9 cellular contexts compared by ENCODE assay signal in genomic region chr5:85049020-85049419, GRCh38.
DNase-seq lines count a peak whose midpoint lies in the region; ATAC-seq, FAIRE-seq and TF ChIP-seq lines count a peak whose summit lies in the region.
"Had no signal": no experiment of that assay in that cellular context is flagged by ENCODE, and none has a peak within 500 bp of the region (broad histone marks: within the 10 kb centered on the region; RNA-seq: fewer than 3 reads in every experiment).

No MANE protein-coding gene starts in this region.

- no peaks in the 10 kb centered on the region for H3K9me2 ChIP-seq in MM.1S (replicated peaks; ENCODE audit: insufficient read depth, low read length)

- no peaks in the 10 kb centered on the region for H3F3A ChIP-seq in MM.1S (ENCODE audit: insufficient read depth, low read length)

- TF ChIP-seq RAD21 in liver (IDR thresholded peaks at IDR 0.05): peak; percentile 28 to 50

- no peaks in the 10 kb centered on the region for H3K9me3 ChIP-seq in MM.1S (replicated peaks; ENCODE audit: insufficient read depth, low read length)
- no peaks in the 10 kb centered on the region for H3K9me3 ChIP-seq in liver (ENCODE audit: control insufficient read depth in 4 of 4, low read length in 3 of 4)
- no peaks in the 10 kb centered on the region for H3K9me3 ChIP-seq in thyroid gland

- DNase-seq in DMS114 treated with DMSO at 0.1 percent for 48 hours (lab: John Stamatoyannopoulos, UW; ENCODE audit: unreplicated experiment): peak; percentile 17
- DNase-seq in MM.1S: peak; percentile 27
- peak; percentile 77 for DNase-seq in amniotic stem cell (lab: John Stamatoyannopoulos, UW)
- no peak for DNase-seq in GM12891 (ENCODE audit: insufficient read length, low spot score)
- no peak for DNase-seq in thyroid gland
- DNase-seq in T-helper 9 cell: no peak

- ATAC-seq in GM21367 (IDR thresholded peaks at IDR 0.05; ENCODE audit: unreplicated experiment): no peak

- H3K4me2 ChIP-seq in MM.1S (ENCODE audit: low read depth, low read length): no peak overlapping the region

- intact Hi-C loops in thyroid gland (cut with DNase I): no loop called here

- 10% methylated on average over 1 of the region's 1 CpG for WGBS in liver
- 13 to 18% methylated on average over 1 of the region's 1 CpG for WGBS in thyroid gland, 2 donors

- H3K27me3 ChIP-seq in MM.1S (replicated peaks; ENCODE audit: insufficient read depth, low read length) (no peaks in the 10 kb centered on the region), liver (ENCODE audit: control insufficient read depth in 4 of 4, insufficient read depth in 4 of 4, low read length in 3 of 4) (peaks cover 0 to 7% (median 0%) of the 10 kb centered on the region in 4 donors), thyroid gland (no peaks in the 10 kb centered on the region)

- no peaks in the 10 kb centered on the region for H4K20me1 ChIP-seq in MM.1S (ENCODE audit: insufficient read depth, low read length)

- H3K4me1 ChIP-seq in MM.1S (ENCODE audit: low read length) (no peaks in the 10 kb centered on the region), liver (ENCODE audit: control insufficient read depth in 4 of 4, insufficient read depth in 4 of 4, low read length in 3 of 4) (no peaks in the 10 kb centered on the region), thyroid gland (no peaks in the 10 kb centered on the region)

- no peak for TF ChIP-seq POLR2A in GM12891 (IDR thresholded peaks at IDR 0.05; ENCODE audit: low read depth, low read length)
- no peak for TF ChIP-seq POLR2A in thyroid gland (IDR thresholded peaks at IDR 0.05)

- H3K36me3 ChIP-seq in MM.1S (replicated peaks; ENCODE audit: insufficient read depth, low read length) (no peaks in the 10 kb centered on the region), liver (ENCODE audit: control insufficient read depth in 4 of 4, insufficient read depth in 3 of 4, low read depth in 1 of 4, low read length in 3 of 4) (no peaks in the 10 kb centered on the region), thyroid gland (no peaks in the 10 kb centered on the region)

- 0 out of 2 replicates have a peak overlapping the region, but pooled peaks have one; percentile 21 for H2AFZ ChIP-seq in MM.1S (ENCODE audit: low read length)

- H3K4me3 ChIP-seq in MM.1S (ENCODE audit: low read length) (no peak overlapping the region), liver (ENCODE audit: low read depth in 1 of 3, low read length in 3 of 3) (no peak overlapping the region), thyroid gland (replicated peaks in 1 of 3) (no peak overlapping the region)
- H3K4me3 ChIP-seq: skin epidermis had no signal

- H3K79me2 ChIP-seq in MM.1S (ENCODE audit: low read length): no peaks in the 10 kb centered on the region

- no peak overlapping the region for H3K27ac ChIP-seq in MM.1S (ENCODE audit: low read length)
- H3K27ac ChIP-seq in liver (ENCODE audit: low read depth in 1 of 2, low read length in 2 of 2): no peak overlapping the region
- H3K27ac ChIP-seq in thyroid gland: no peak overlapping the region

- TF ChIP-seq CTCF in MM.1S (IDR thresholded peaks at IDR 0.05; ENCODE audit: low read length) (peak; percentile 48), liver (IDR thresholded peaks at IDR 0.05; ENCODE audit: low read depth, low read length, missing input control) (no peak), thyroid gland (IDR thresholded peaks at IDR 0.05) (no peak)

- FAIRE-seq in GM12891 (lab: Jason Lieb, UNC): no peak

- H3K9ac ChIP-seq in MM.1S (ENCODE audit: low read length) (no peak overlapping the region), liver (ENCODE audit: low read depth in 1 of 2, low read length in 2 of 2) (no peak overlapping the region)

TF ChIP-seq in liver, 16 proteins besides CTCF, POLR2A, EP300 and RAD21:
- no peak for TF ChIP-seq FOXA1 (IDR thresholded peaks at IDR 0.05)
TF ChIP-seq in liver: peak in this region for 0.

TF ChIP-seq in GM12891, 5 proteins besides CTCF, POLR2A, EP300 and RAD21:
- TF ChIP-seq SPI1 (IDR thresholded peaks at IDR 0.05; ENCODE audit: low read depth, low read length): no peak
- no peak for TF ChIP-seq PAX5 (IDR thresholded peaks at IDR 0.05; ENCODE audit: insufficient read depth, low read length, severe bottlenecking)
- TF ChIP-seq POLR2AphosphoS5 (IDR thresholded peaks at IDR 0.05; ENCODE audit: low read depth, low read length): no peak
- no peak for TF ChIP-seq POU2F2 (IDR thresholded peaks at IDR 0.05; ENCODE audit: low read depth, low read length)
- no peak for TF ChIP-seq TAF1 (IDR thresholded peaks at IDR 0.05; ENCODE audit: low read depth, low read length)

Comparison
In these comparisons a context has a peak if more than half of its experiments do, and no peak if none do; other contexts are left out.
1. DNase-seq: peak in DMS114 treated with DMSO at 0.1 percent for 48 hours (single experiment), MM.1S (single experiment) and amniotic stem cell (single experiment); none in GM12891 (single experiment), thyroid gland (0 of 2) and T-helper 9 cell (single experiment).